8 cellular contexts compared by ENCODE assay signal in genomic region chr15:70099167-70099965, GRCh38. TPM values are rescaled to one million over a fixed set of nuclear protein-coding genes. Genes with fewer than 3 reads are reported as not detected.
DNase-seq lines count a peak whose midpoint lies in the region; ATAC-seq and TF ChIP-seq lines count a peak whose summit lies in the region.

No MANE protein-coding gene starts in this region.

- H3F3A ChIP-seq in SK-N-SH (replicated peaks; ENCODE audit: insufficient read depth): peaks cover 13% of the 10 kb centered on the region

- H3K9me3 ChIP-seq in SK-N-SH (no peaks in the 10 kb centered on the region), suprapubic skin (no peaks in the 10 kb centered on the region)

- TF ChIP-seq RAD21 in SK-N-SH (IDR thresholded peaks at IDR 0.05; ENCODE audit: low read length): peak; percentile 26; the same call in 1 of the 2 replicates

- WGBS in SK-N-SH (ENCODE audit: low lambda C conversion rate): under 1% methylated on average over 42 of the region's 69 CpGs
- WGBS in suprapubic skin: under 1% methylated on average over 47 of the region's 69 CpGs

- H3K27ac ChIP-seq in SK-N-SH (ENCODE audit: low read depth in 2 of 2, low read length in 1 of 2): peak overlapping the region; percentile 54 to 88
- H3K27ac ChIP-seq in suprapubic skin: peak overlapping the region; percentile 94

- H3K4me3 ChIP-seq in SK-N-SH (ENCODE audit: low read depth in 2 of 2, low read length in 1 of 2): peak overlapping the region; percentile 57 to 61
- peak overlapping the region; percentile 97 for H3K4me3 ChIP-seq in suprapubic skin

- TF ChIP-seq CTCF in SK-N-SH (IDR thresholded peaks at IDR 0.05) (no peak), suprapubic skin (IDR thresholded peaks at IDR 0.05) (no peak)

- H3K36me3 ChIP-seq in SK-N-SH (replicated peaks in 1 of 2; ENCODE audit: control insufficient read depth in 1 of 2, insufficient read depth in 2 of 2, low read length in 1 of 2) (peaks cover 0 to 5% of the 10 kb centered on the region in 2 experiments), suprapubic skin (no peaks in the 10 kb centered on the region)

- no peaks in the 10 kb centered on the region for H3K9me2 ChIP-seq in SK-N-SH

- H3K79me2 ChIP-seq in SK-N-SH (ENCODE audit: insufficient read depth): peaks cover 30% of the 10 kb centered on the region

- H3K27ac Mint-ChIP-seq in activated naive CD4-positive, alpha-beta T cell treated with anti-CD3 and anti-CD28 coated beads, Interleukin-2, amount 50 U/mL, for 72 hours: peak overlapping the region; percentile 90 to 100

- H3K4me2 ChIP-seq in SK-N-SH: peak overlapping the region; percentile 99

- CTCF ChIA-PET in SK-N-SH (lab: Yijun Ruan, JAX): interaction anchor here (0.8 to 5.8 kb wide), 15 partner anchors 12 to 621 kb away, joined by 3 to 32 read pairs (median 7); no protein-coding TSS in a partner anchor

- no peaks in the 10 kb centered on the region for H3K9me3 Mint-ChIP-seq in activated naive CD4-positive, alpha-beta T cell treated with anti-CD3 and anti-CD28 coated beads, Interleukin-2, amount 50 U/mL, for 72 hours

- POLR2A ChIA-PET in SK-N-SH (lab: Yijun Ruan, JAX): interaction anchor here (1.0 to 3.2 kb wide), 11 partner anchors 12 to 621 kb away, joined by 3 to 14 read pairs (median 5); no protein-coding TSS in a partner anchor

- H3K9ac ChIP-seq in SK-N-SH: peak overlapping the region; percentile 77

- peaks cover 17% of the 10 kb centered on the region for H3K27me3 ChIP-seq in SK-N-SH (ENCODE audit: insufficient read depth)
- H3K27me3 ChIP-seq in suprapubic skin: no peaks in the 10 kb centered on the region

- H4K20me1 ChIP-seq in SK-N-SH (ENCODE audit: insufficient read depth): peaks cover 13% of the 10 kb centered on the region

- DNase-seq in GM04503 (ENCODE audit: low read depth) (peak; percentile 91), NCI-H1092 (lab: John Stamatoyannopoulos, UW) (peak; percentile 98), SK-N-SH (peak; percentile 100), globus pallidus (ENCODE audit: low spot score) (peak; percentile 99), nucleus accumbens (lab: John Stamatoyannopoulos, UW) (peak; percentile 84 to 100 (median 99)), suprapubic skin (ENCODE audit: low spot score in 2 of 2) (peak; percentile 100)
- DNase-seq in activated naive CD4-positive, alpha-beta T cell treated with anti-CD3 and anti-CD28 coated beads, Interleukin-2, amount 50 U/mL, for 72 hours (ENCODE audit: low spot score in 2 of 2): peak; percentile 100

- H3K36me3 Mint-ChIP-seq in activated naive CD4-positive, alpha-beta T cell treated with anti-CD3 and anti-CD28 coated beads, Interleukin-2, amount 50 U/mL, for 72 hours: peaks cover 20 to 26% of the 10 kb centered on the region in 2 donors

- TF ChIP-seq POLR2A in suprapubic skin (IDR thresholded peaks at IDR 0.05): peak; percentile 78 to 95

- H2AFZ ChIP-seq in SK-N-SH (ENCODE audit: low read depth): 0 out of 2 replicates have a peak overlapping the region, but pooled peaks have one; percentile 64

- TF ChIP-seq EP300 in SK-N-SH (IDR thresholded peaks at IDR 0.05; ENCODE audit: borderline replicate concordance in 1 of 2, low read depth in 1 of 2, low read length in 1 of 2) (peak; percentile 77 to 88; a peak in 3 of 4 replicates), suprapubic skin (IDR thresholded peaks at IDR 0.05) (peak; percentile 38)

- peaks cover 15 to 29% of the 10 kb centered on the region in 2 experiments for H3K4me1 ChIP-seq in SK-N-SH (ENCODE audit: control insufficient read depth in 1 of 2, insufficient read depth in 2 of 2, low read depth in 1 of 2, low read length in 1 of 2)
- peaks cover 50% of the 10 kb centered on the region for H3K4me1 ChIP-seq in suprapubic skin

- peak; percentile 61 for ATAC-seq in HG02571 (IDR thresholded peaks at IDR 0.05; ENCODE audit: unreplicated experiment)
- ATAC-seq in activated naive CD4-positive, alpha-beta T cell treated with anti-CD3 and anti-CD28 coated beads, Interleukin-2, amount 50 U/mL, for 72 hours: peak; percentile 71 to 74

TF ChIP-seq in SK-N-SH, 30 proteins besides CTCF, POLR2A, EP300 and RAD21 (continues in another document):
- peak; percentile 60; the same call in 1 of the 2 replicates for TF ChIP-seq FOXJ3 (CRISPR knock-in tag; IDR thresholded peaks at IDR 0.05)
- TF ChIP-seq SIN3A (IDR thresholded peaks at IDR 0.05; ENCODE audit: borderline replicate concordance, low read depth, low read length): peak; percentile 87; the same call in 1 of the 2 replicates
- no peak for TF ChIP-seq GATA2 (CRISPR knock-in tag; IDR thresholded peaks at IDR 0.05)
- TF ChIP-seq FOSL2 (IDR thresholded peaks at IDR 0.05; ENCODE audit: borderline replicate concordance, low read depth): no peak; the same call in 1 of the 2 replicates
- TF ChIP-seq TCF12 (IDR thresholded peaks at IDR 0.05): peak; percentile 77
- 0 out of 2 replicates have a peak, but pooled peaks have one; percentile 13 for TF ChIP-seq USF1 (IDR thresholded peaks at IDR 0.05; ENCODE audit: borderline replicate concordance, low read depth)
- no peak for TF ChIP-seq NRF1 (IDR thresholded peaks at IDR 0.05; ENCODE audit: low read depth, low read length)
- TF ChIP-seq MAX (IDR thresholded peaks at IDR 0.05; ENCODE audit: low read depth): peak; percentile 68
- TF ChIP-seq PBX3 (IDR thresholded peaks at IDR 0.05): peak; percentile 100
- TF ChIP-seq RFX5 (IDR thresholded peaks at IDR 0.05; ENCODE audit: low read length): no peak; the same call in 1 of the 2 replicates
- TF ChIP-seq RCOR1 (IDR thresholded peaks at IDR 0.05; ENCODE audit: low read length): peak; percentile 92
- TF ChIP-seq MXI1 (IDR thresholded peaks at IDR 0.05; ENCODE audit: low read depth, low read length): peak; percentile 99
- peak; percentile 85; the same call in 1 of the 2 replicates for TF ChIP-seq ZBTB33 (IDR thresholded peaks at IDR 0.05; ENCODE audit: borderline replicate concordance, low read depth)
- TF ChIP-seq YY1 (IDR thresholded peaks at IDR 0.05; ENCODE audit: low read depth): peak; percentile 84
- peak; percentile 68; the same call in 1 of the 2 replicates for TF ChIP-seq MEF2A (IDR thresholded peaks at IDR 0.05; ENCODE audit: borderline replicate concordance, low read depth)
- no peak for TF ChIP-seq USF2 (IDR thresholded peaks at IDR 0.05; ENCODE audit: borderline replicate concordance, low read depth, low read length)
- TF ChIP-seq SMC3 (IDR thresholded peaks at IDR 0.05; ENCODE audit: low read depth, low read length): no peak; the same call in 1 of the 2 replicates
- no peak for TF ChIP-seq RXRA (IDR thresholded peaks at IDR 0.05; ENCODE audit: borderline replicate concordance, low read depth)
- peak; percentile 58; the same call in 1 of the 2 replicates for TF ChIP-seq NFIC (IDR thresholded peaks at IDR 0.05; ENCODE audit: borderline replicate concordance)
- no peak for TF ChIP-seq ELF1 (IDR thresholded peaks at IDR 0.05)

RNA-seq across cellular contexts. Expression of gene TLE3, which starts 1.6 kb away (rescaled TPM):
- 8.4 and 14.7 TPM in 2 replicates for polyA plus RNA-seq in SK-N-SH (2012; rRNA removed)
- 6.1 and 8.4 TPM in 2 replicates for polyA plus RNA-seq in SK-N-SH (2012; cell fraction: cytosol; rRNA removed)
- polyA plus RNA-seq in SK-N-SH (2012; cell fraction: nucleus; rRNA removed): 42.8 and 50.1 TPM in 2 replicates
- 100 to 1,000 TPM in 1 of 2 donors, 10 to 100 TPM in 1; 82.9 to 171 TPM for total RNA-seq in activated naive CD4-positive, alpha-beta T cell treated with anti-CD3 and anti-CD28 coated beads, Interleukin-2, amount 50 U/mL, for 72 hours
- 100 to 1,000 TPM in 3 of 4 donors, 10 to 100 TPM in 1; 91.2 to 154 (median 137) TPM for total RNA-seq in suprapubic skin

Comparison
In these comparisons a context has a peak if more than half of its experiments do, and no peak if none do; other contexts are left out.
1. Peak in every context shown above with its lines: DNase-seq, ATAC-seq, H3K4me3 ChIP-seq and H3K27ac ChIP-seq.